ENCODE assay signal across 8 cellular contexts in genomic region chr3:107522510-107523360, GRCh38. TPM values are rescaled to one million over a fixed set of nuclear protein-coding genes. Genes with fewer than 3 reads are reported as not detected.
DNase-seq lines count a peak whose midpoint lies in the region; ATAC-seq and TF ChIP-seq lines count a peak whose summit lies in the region.

Gene BBX (plus strand): TSS chr3:107522962. CDS start chr3:107710461, 187,499 bp downstream.

- H3K4me3 ChIP-seq in LNCaP clone FGC (ENCODE audit: low read depth, low read length) = peak within 1 kb of the TSS; percentile 86

- H3K4me1 Mint-ChIP-seq in naive B cell = peaks cover 31 to 33% (median 31%) of the 10 kb centered on the region in 3 donors
- peaks cover 19% of the 10 kb centered on the region for H3K4me1 Mint-ChIP-seq in stimulated activated effector memory CD8-positive, alpha-beta T cell treated with anti-CD3 and anti-CD28 coated beads, Interleukin-12 subunit alpha, Interleukin-12 subunit beta, amount 100 ng/mL, for 72 hours

- H3K27ac Mint-ChIP-seq in naive B cell = peak within 1 kb of the TSS; percentile 88 to 99 (median 97)
- H3K27ac Mint-ChIP-seq in stimulated activated effector memory CD8-positive, alpha-beta T cell treated with anti-CD3 and anti-CD28 coated beads, Interleukin-12 subunit alpha, Interleukin-12 subunit beta, amount 100 ng/mL, for 72 hours = peak within 1 kb of the TSS; percentile 69

- H3K36me3 Mint-ChIP-seq in naive B cell = peaks cover 0 to 6% of the 10 kb centered on the region in 2 donors
- peaks cover 22% of the 10 kb centered on the region for H3K36me3 Mint-ChIP-seq in stimulated activated effector memory CD8-positive, alpha-beta T cell treated with anti-CD3 and anti-CD28 coated beads, Interleukin-12 subunit alpha, Interleukin-12 subunit beta, amount 100 ng/mL, for 72 hours

- DNase-seq in Daoy (ENCODE audit: low read depth) = peak; percentile 94
- DNase-seq in H4 (ENCODE audit: low spot score) = peak; percentile 88
- DNase-seq in LNCaP clone FGC (ENCODE audit: low read depth) = peak; percentile 97
- peak; percentile 96 for DNase-seq in RWPE1 (ENCODE audit: low spot score)
- peak; percentile 82 for DNase-seq in activated T-helper 1 cell treated with anti-CD3 and anti-CD28 coated beads, Interleukin-2, amount 50 U/mL, for 16 hours (ENCODE audit: low read depth in 1 of 2, low spot score in 1 of 2)
- DNase-seq in fibroblast of gingiva (ENCODE audit: low read depth) = peak; percentile 99
- DNase-seq in naive B cell = peak; percentile 95
- peak; percentile 90 to 99 for DNase-seq in stimulated activated effector memory CD8-positive, alpha-beta T cell treated with anti-CD3 and anti-CD28 coated beads, Interleukin-12 subunit alpha, Interleukin-12 subunit beta, amount 100 ng/mL, for 72 hours (ENCODE audit: low spot score in 2 of 2)

- CTCF ChIA-PET in RWPE1 (lab: Yijun Ruan, JAX) = no interaction called here

- H3K27ac ChIP-seq in RWPE1 = peak within 1 kb of the TSS; percentile 96

- no peaks in the 10 kb centered on the region for H3K9me3 Mint-ChIP-seq in naive B cell
- H3K9me3 Mint-ChIP-seq in stimulated activated effector memory CD8-positive, alpha-beta T cell treated with anti-CD3 and anti-CD28 coated beads, Interleukin-12 subunit alpha, Interleukin-12 subunit beta, amount 100 ng/mL, for 72 hours = no peaks in the 10 kb centered on the region

- H3K27me3 Mint-ChIP-seq in naive B cell = no peaks in the 10 kb centered on the region

- peak; percentile 83 to 84 for ATAC-seq in naive B cell (ENCODE audit: low read depth in 2 of 2)
- peak; percentile 96 for ATAC-seq in stimulated activated effector memory CD8-positive, alpha-beta T cell treated with anti-CD3 and anti-CD28 coated beads, Interleukin-12 subunit alpha, Interleukin-12 subunit beta, amount 100 ng/mL, for 72 hours

- H3K4me3 Mint-ChIP-seq in naive B cell = peak within 1 kb of the TSS; percentile 88 to 100 (median 98)
- H3K4me3 Mint-ChIP-seq in stimulated activated effector memory CD8-positive, alpha-beta T cell treated with anti-CD3 and anti-CD28 coated beads, Interleukin-12 subunit alpha, Interleukin-12 subunit beta, amount 100 ng/mL, for 72 hours = peak within 1 kb of the TSS; percentile 99

- TF ChIP-seq CTCF in LNCaP clone FGC (IDR thresholded peaks at IDR 0.05; ENCODE audit: control insufficient read depth, extremely low read depth, insufficient read depth) = no peak
- TF ChIP-seq CTCF in RWPE1 (conservative IDR thresholded peaks at IDR 0.05; ENCODE audit: low read depth) = no peak

- POLR2A ChIA-PET in RWPE1 (lab: Yijun Ruan, JAX; ENCODE audit: low non-redundant PET) = no interaction called here

RNA-seq across cellular contexts. Expression of gene BBX, which starts in this region (rescaled TPM):
- 38.7 and 52.3 TPM in 2 replicates for total RNA-seq in Daoy (2014; rRNA removed; shearing (Covaris generic))
- 30.6 and 37.4 TPM in 2 replicates for total RNA-seq in H4 (2014; rRNA removed; shearing (Covaris generic))
- 100 to 1,000 TPM; 124 to 158 (median 139) TPM for polyA plus RNA-seq in naive B cell (ENCODE audit: low read depth in 6 of 6)

Comparison
In these comparisons a context has a peak if more than half of its experiments do, and no peak if none do; other contexts are left out.
1. Peak in every context shown above with its lines: DNase-seq, ATAC-seq, H3K4me3 ChIP-seq and H3K27ac ChIP-seq.